Comparison of ENCODE assay signal across 7 cellular contexts in genomic region chr2:9333591-9334171, GRCh38.
DNase-seq lines count a peak whose midpoint lies in the region; TF ChIP-seq lines count a peak whose summit lies in the region.

No MANE protein-coding gene starts in this region.

- H3K9ac ChIP-seq in SK-N-MC (ENCODE audit: insufficient read length): no peak overlapping the region

- peaks cover 80% of the 10 kb centered on the region for H3K4me1 Mint-ChIP-seq in nephron

- peak overlapping the region; percentile 66 to 86 (median 83) for H3K27ac Mint-ChIP-seq in nephron

- H3K4me3 ChIP-seq in SK-N-MC: no peak overlapping the region

- no peaks in the 10 kb centered on the region for H3K9me3 ChIP-seq in SK-N-MC (ENCODE audit: low read depth, low read length)

- peak; percentile 41 to 59 (median 46) for TF ChIP-seq CTCF in nephron (IDR thresholded peaks at IDR 0.05; ENCODE audit: unreplicated experiment in 3 of 3)

- no peaks in the 10 kb centered on the region for H3K36me3 ChIP-seq in SK-N-MC (ENCODE audit: insufficient read depth, low read length)

- H3K9me3 Mint-ChIP-seq in nephron: no peaks in the 10 kb centered on the region

- no peak overlapping the region for H3K27ac ChIP-seq in SK-N-MC

- peak; percentile 84 for DNase-seq in ELR (ENCODE audit: low read depth)
- DNase-seq in LoVo (ENCODE audit: low spot score): peak; percentile 37
- peak; percentile 12 for DNase-seq in SK-N-MC (ENCODE audit: low read depth, low spot score)
- DNase-seq in fibroblast of gingiva (ENCODE audit: low read depth): peak; percentile 72
- no peak for DNase-seq in activated effector memory CD4-positive, alpha-beta T cell treated with anti-CD3 and anti-CD28 coated beads, Interleukin-2, amount 50 U/mL, for 16 hours
- no peak for DNase-seq in stimulated activated CD4-positive, alpha-beta T cell treated with anti-CD3 and anti-CD28 coated beads, Interleukin-12 subunit alpha, Interleukin-12 subunit beta, amount 100 ng/mL, for 4 hours

- peak overlapping the region in 1 of 3 experiments; percentile 5 for H3K4me3 Mint-ChIP-seq in nephron

- H3K27me3 Mint-ChIP-seq in nephron (ENCODE audit: low read depth): no peaks in the 10 kb centered on the region

- H3K36me3 Mint-ChIP-seq in nephron (ENCODE audit: low read depth): peaks cover 46% of the 10 kb centered on the region

Comparison
In these comparisons a context has a peak if more than half of its experiments do, and no peak if none do; other contexts are left out.
1. DNase-seq: peak in ELR (single experiment), LoVo (single experiment), SK-N-MC (single experiment) and fibroblast of gingiva (single experiment); none in activated effector memory CD4-positive, alpha-beta T cell treated with anti-CD3 and anti-CD28 coated beads, Interleukin-2, amount 50 U/mL, for 16 hours (single experiment) and stimulated activated CD4-positive, alpha-beta T cell treated with anti-CD3 and anti-CD28 coated beads, Interleukin-12 subunit alpha, Interleukin-12 subunit beta, amount 100 ng/mL, for 4 hours (single experiment).